Comparison of ENCODE assay signal across 27 cellular contexts in genomic region chr18:78232196-78232595, GRCh38.
"Had no signal": no experiment of that assay in that cellular context is flagged by ENCODE, and none has a peak within 500 bp of the region (broad histone marks: within the 10 kb centered on the region; RNA-seq: fewer than 3 reads in every experiment).

No MANE protein-coding gene starts in this region.

- H3K4me1 ChIP-seq: colonic mucosa, esophagus squamous epithelium, foreskin keratinocyte, gastrocnemius medialis, gastroesophageal sphincter, heart left ventricle, heart right ventricle had no signal

- ATAC-seq: effector memory CD8-positive, alpha-beta T cell; esophagus mucosa; foreskin keratinocyte; gastrocnemius medialis; gastroesophageal sphincter; heart left ventricle; heart right ventricle had no signal

- FAIRE-seq: colon, endometrium, endothelial cell of umbilical vein, frontal cortex had no signal

- H3K9me3 ChIP-seq: colonic mucosa, esophagus squamous epithelium, gastrocnemius medialis, gastroesophageal sphincter, heart left ventricle had no signal

- H3K4me3 ChIP-seq: colonic mucosa, coronary artery, dorsolateral prefrontal cortex, esophagus squamous epithelium, gastrocnemius medialis, gastroesophageal sphincter, heart left ventricle, heart right ventricle had no signal

- DNase-seq: colonic mucosa; cortex of kidney; dermis blood vessel endothelial cell; dorsolateral prefrontal cortex; effector CD4-positive, alpha-beta T cell; effector CD8-positive, alpha-beta T cell; effector memory CD4-positive, alpha-beta T cell; effector memory CD8-positive, alpha-beta T cell; endodermal cell; erythroblast; esophagus squamous epithelium; foreskin fibroblast; foreskin keratinocyte; foreskin melanocyte; gastrocnemius medialis; glutamatergic neuron; head of caudate nucleus; heart left ventricle; heart right ventricle had no signal

- H3K27ac ChIP-seq: colonic mucosa, coronary artery, dorsolateral prefrontal cortex, epithelial cell of prostate, esophagus squamous epithelium, foreskin keratinocyte, gastrocnemius medialis, gastroesophageal sphincter, heart left ventricle, heart right ventricle had no signal

- H3K27me3 ChIP-seq: colonic mucosa, foreskin keratinocyte, gastrocnemius medialis, heart left ventricle had no signal

- H3K36me3 ChIP-seq: colonic mucosa, esophagus squamous epithelium, gastrocnemius medialis, gastroesophageal sphincter, heart left ventricle, heart right ventricle had no signal
